In the genomic region with DNA sequence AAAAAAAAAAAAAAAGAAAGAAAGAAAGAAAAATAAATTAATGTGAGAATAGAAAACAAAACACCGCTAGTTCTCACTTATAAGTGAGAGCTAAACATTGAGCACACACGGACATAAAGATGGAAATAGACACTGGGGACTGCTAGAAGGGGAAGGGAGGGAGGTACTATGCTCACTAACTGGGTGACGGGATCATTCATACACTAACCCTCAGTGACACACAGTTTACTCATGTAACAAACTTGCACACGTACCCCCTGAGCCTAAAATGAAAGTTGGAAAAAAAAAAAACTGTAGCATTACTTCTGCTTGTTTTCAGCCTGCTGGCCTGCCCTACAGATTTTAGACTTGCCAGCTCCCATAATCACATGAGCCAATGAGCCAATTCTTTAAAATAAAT, we compare ENCODE assay signal across 29 cellular contexts. TPM values are rescaled to one million over a fixed set of nuclear protein-coding genes. Genes with fewer than 3 reads are reported as not detected.
DNase-seq lines count a peak whose midpoint lies in the region; ATAC-seq, FAIRE-seq and TF ChIP-seq lines count a peak whose summit lies in the region.
"Had no signal": no experiment of that assay in that cellular context is flagged by ENCODE, and none has a peak within 500 bp of the region (broad histone marks: within the 10 kb centered on the region; RNA-seq: fewer than 3 reads in every experiment).

No MANE protein-coding gene starts in this region.

- 86 to 91% methylated on average over 4 of the region's 4 CpGs for whole genome bisulfite sequencing in esophagus squamous epithelium, 2 donors

- H3K9me3 ChIP-seq in esophagus squamous epithelium, result no peaks in the 10 kb centered on the region
- H3K9me3 ChIP-seq: HAP-1, lower lobe of right lung, SJCRH30, thoracic aorta had no signal

- no peaks in the 10 kb centered on the region for H3K27me3 ChIP-seq in esophagus squamous epithelium
- H3K27me3 ChIP-seq: SJCRH30 had no signal

- no peak overlapping the region for H3K4me3 ChIP-seq in fibroblast of mammary gland (ENCODE audit: control insufficient read depth, low read depth, low read length)
- no peak overlapping the region for H3K4me3 ChIP-seq in esophagus squamous epithelium
- H3K4me3 ChIP-seq: HAP-1, lower lobe of right lung, SJCRH30, thoracic aorta had no signal

- DNase-seq in H54 (ENCODE audit: insufficient read length, low spot score) (no peak), RPMI7951 (ENCODE audit: low read depth) (peak; percentile 43), fibroblast of mammary gland (ENCODE audit: low read depth) (peak; percentile 78), DMS153 (lab: John Stamatoyannopoulos, UW) (no peak), NCI-H146 treated with DMSO at 0.1 percent for 48 hours (lab: John Stamatoyannopoulos, UW; ENCODE audit: unreplicated experiment) (no peak), esophagus squamous epithelium (lab: John Stamatoyannopoulos, UW) (no peak)
- DNase-seq: activated effector memory CD4-positive, alpha-beta T cell treated with anti-CD3 and anti-CD28 coated beads, Interleukin-2, amount 50 U/mL, for 16 hours; activated naive CD8-positive, alpha-beta T cell treated with anti-CD3 and anti-CD28 coated beads, Interleukin-2, amount 10 ng/mL, durations not matched to agents 7 days and 5 days; AML-193; CD8-positive, alpha-beta memory T cell; effector memory CD4-positive, alpha-beta T cell; erythroblast; GF-D8; lower lobe of right lung; MV-4-11; NCI-H187; NCI-H2171 treated with DMSO at 0.1 percent for 48 hours; NCI-H524; nephron progenitor cell; right cardiac atrium; SJCRH30; stimulated activated CD4-positive, alpha-beta T cell treated with anti-CD3 and anti-CD28 coated beads, Interleukin-12 subunit alpha, Interleukin-12 subunit beta, amount 100 ng/mL, for 4 hours; stimulated activated CD4-positive, alpha-beta T cell treated with anti-CD3 and anti-CD28 coated beads, Interleukin-4, amount 100 ng/mL, for 4 hours; stimulated activated naive CD4-positive, alpha-beta T cell had no signal

- intact Hi-C loops in esophagus squamous epithelium (cut with DNase I), result no loop called here

- FAIRE-seq in H54 (lab: Jason Lieb, UNC), result peak; percentile 20
- FAIRE-seq: colon had no signal

- no peak for TF ChIP-seq POLR2A in H54 (IDR thresholded peaks at IDR 0.05; ENCODE audit: low read depth, low read length)
- no peak for TF ChIP-seq POLR2A in esophagus squamous epithelium (IDR thresholded peaks at IDR 0.05)

- no peaks in the 10 kb centered on the region for H3K4me1 ChIP-seq in esophagus squamous epithelium
- H3K4me1 ChIP-seq: lower lobe of right lung, SJCRH30 had no signal

- H3K27ac ChIP-seq in esophagus squamous epithelium, result no peak overlapping the region
- H3K27ac ChIP-seq: KMS-11, lower lobe of right lung, SJCRH30, thoracic aorta had no signal

- no peak for ATAC-seq in GM18907 (IDR thresholded peaks at IDR 0.05; ENCODE audit: unreplicated experiment)
- ATAC-seq: lower lobe of right lung, right cardiac atrium had no signal

- H3K36me3 ChIP-seq in esophagus squamous epithelium, result peaks cover 0 to 17% (median 0%) of the 10 kb centered on the region in 3 donors

- TF ChIP-seq CTCF in fibroblast of mammary gland (conservative IDR thresholded peaks at IDR 0.05; ENCODE audit: control insufficient read depth, insufficient read depth, low read depth, low read length), result no peak
- TF ChIP-seq CTCF in esophagus squamous epithelium (IDR thresholded peaks at IDR 0.05), result no peak

RNA-seq across cellular contexts. Expression of a gene that starts 10.5 kb away (rescaled TPM):
- total RNA-seq in RPMI7951 (2014; rRNA removed; shearing (Covaris generic)), result 49.3 and 61.1 TPM in 2 replicates
- total RNA-seq in esophagus squamous epithelium, result 10 to 100 TPM; 36.5 to 75.0 (median 66.1) TPM

RNA-seq across cellular contexts. Expression of a gene that starts 17.2 kb away (rescaled TPM):
- total RNA-seq in RPMI7951 (2014; rRNA removed; shearing (Covaris generic)), result 35.3 and 59.3 TPM in 2 replicates
- total RNA-seq in esophagus squamous epithelium, result 10 to 100 TPM; 27.6 to 44.3 (median 33.6) TPM

RNA-seq across cellular contexts. Expression of a gene that starts 20.7 kb away (rescaled TPM):
- 79.2 and 93.5 TPM in 2 replicates for total RNA-seq in RPMI7951 (2014; rRNA removed; shearing (Covaris generic))
- total RNA-seq in esophagus squamous epithelium, result 100 to 1,000 TPM in 1 of 4 donors, 10 to 100 TPM in 3; 40.0 to 101 (median 58.9) TPM

RNA-seq across cellular contexts. Expression of a gene that starts 42.7 kb away (rescaled TPM):
- 31.0 and 35.3 TPM in 2 replicates for total RNA-seq in RPMI7951 (2014; rRNA removed; shearing (Covaris generic))
- total RNA-seq in esophagus squamous epithelium, result 10 to 100 TPM; 31.3 to 44.3 (median 34.5) TPM

RNA-seq across cellular contexts. Expression of a gene that starts 56.7 kb away (rescaled TPM):
- total RNA-seq in RPMI7951 (2014; rRNA removed; shearing (Covaris generic)), result 0.12 and 0.59 TPM in 2 replicates
- total RNA-seq in esophagus squamous epithelium, result under 1 TPM; 0.19 to 0.83 (median 0.32) TPM
- total RNA-seq: SJCRH30 had no signal

Comparison
In these comparisons a context has a peak if more than half of its experiments do, and no peak if none do; other contexts are left out.
1. DNase-seq: peak in RPMI7951 (single experiment) and fibroblast of mammary gland (single experiment); none in H54 (single experiment), DMS153 (single experiment), NCI-H146 treated with DMSO at 0.1 percent for 48 hours (single experiment) and esophagus squamous epithelium (single experiment).